13 cellular contexts compared by ENCODE assay signal in the genomic region with DNA sequence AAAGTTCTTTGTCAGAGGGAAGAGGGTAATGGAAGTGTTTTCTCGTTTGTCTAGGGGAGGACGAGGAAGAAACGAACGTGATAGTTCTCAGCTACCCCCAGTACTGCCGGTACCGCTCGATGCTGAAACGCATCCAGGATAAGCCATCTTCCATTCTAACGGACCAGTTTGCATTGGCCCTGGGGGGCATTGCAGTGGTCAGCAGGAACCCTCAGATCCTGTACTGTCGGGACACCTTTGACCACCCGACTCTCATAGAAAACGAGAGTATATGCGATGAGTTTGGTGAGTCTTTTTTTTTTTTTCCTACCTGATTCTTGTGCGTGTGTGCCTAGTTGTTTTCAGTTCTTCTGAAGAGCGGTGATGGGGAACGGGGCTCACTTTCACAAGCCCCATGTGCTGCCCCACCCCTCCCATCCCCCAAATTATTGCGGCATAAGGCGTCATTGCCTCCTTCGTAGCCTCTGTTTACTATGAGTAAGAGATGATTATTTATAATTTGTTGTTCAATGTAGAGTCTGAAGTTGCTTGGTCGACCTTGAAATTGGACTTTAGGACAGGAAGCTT.
DNase-seq lines count a peak whose midpoint lies in the region; ATAC-seq and FAIRE-seq lines count a peak whose summit lies in the region.
"Had no signal": no experiment of that assay in that cellular context is flagged by ENCODE, and none has a peak within 500 bp of the region (broad histone marks: within the 10 kb centered on the region; RNA-seq: fewer than 3 reads in every experiment).

No MANE protein-coding gene starts in this region.

- H3K36me3 Mint-ChIP-seq in activated naive CD4-positive, alpha-beta T cell treated with anti-CD3 and anti-CD28 coated beads for 36 hours (ENCODE audit: low read depth), result peaks cover 81% of the 10 kb centered on the region
- H3K36me3 Mint-ChIP-seq in stimulated activated memory B cell treated with anti-CD40 and anti-IgM and Interleukin-4, amounts not matched to agents 10 μg/mL and 1 μg/mL and 100 μg/mL, for 72 hours, result peaks cover 83% of the 10 kb centered on the region

- peak; percentile 79 for ATAC-seq in GM21529 (IDR thresholded peaks at IDR 0.05; ENCODE audit: unreplicated experiment)
- ATAC-seq in HG03342 (IDR thresholded peaks at IDR 0.05; ENCODE audit: unreplicated experiment), result peak; percentile 87
- ATAC-seq in stimulated activated memory B cell treated with anti-CD40 and anti-IgM and Interleukin-4, amounts not matched to agents 10 μg/mL and 1 μg/mL and 100 μg/mL, for 72 hours, result peak; percentile 94

- intact Hi-C loops in activated naive CD4-positive, alpha-beta T cell treated with anti-CD3 and anti-CD28 coated beads for 36 hours (cut with micrococcal nuclease), result no loop called here

- peak overlapping the region; percentile 86 for H3K27ac Mint-ChIP-seq in activated naive CD4-positive, alpha-beta T cell treated with anti-CD3 and anti-CD28 coated beads for 36 hours
- peak overlapping the region; percentile 98 for H3K27ac Mint-ChIP-seq in stimulated activated memory B cell treated with anti-CD40 and anti-IgM and Interleukin-4, amounts not matched to agents 10 μg/mL and 1 μg/mL and 100 μg/mL, for 72 hours
- H3K27ac Mint-ChIP-seq: HFFc6, mesothelial cell of epicardium had no signal

- DNase-seq in activated naive CD4-positive, alpha-beta T cell treated with anti-CD3 and anti-CD28 coated beads for 36 hours, result no peak
- DNase-seq in activated naive CD4-positive, alpha-beta T cell treated with Interleukin-2 at 50 U/mL for 16 hours, result no peak
- DNase-seq in OCI-M2 (lab: John Stamatoyannopoulos, UW; ENCODE audit: unreplicated experiment) (no peak), frontal cortex (ENCODE audit: low spot score in 2 of 2) (no peak), NCI-H1092 treated with DMSO at 0.1 percent for 48 hours (lab: John Stamatoyannopoulos, UW) (no peak)
- DNase-seq: aorta, HFFc6, NCI-H2227 treated with DMSO at 0.1 percent for 48 hours had no signal

- H3K4me3 Mint-ChIP-seq in activated naive CD4-positive, alpha-beta T cell treated with anti-CD3 and anti-CD28 coated beads for 36 hours, result no peak overlapping the region
- peak overlapping the region; percentile 66 for H3K4me3 Mint-ChIP-seq in stimulated activated memory B cell treated with anti-CD40 and anti-IgM and Interleukin-4, amounts not matched to agents 10 μg/mL and 1 μg/mL and 100 μg/mL, for 72 hours
- H3K4me3 Mint-ChIP-seq: HFFc6, mesothelial cell of epicardium had no signal

- H3K4me1 Mint-ChIP-seq in activated naive CD4-positive, alpha-beta T cell treated with anti-CD3 and anti-CD28 coated beads for 36 hours (ENCODE audit: low read depth), result peaks cover 90% of the 10 kb centered on the region
- H3K4me1 Mint-ChIP-seq in stimulated activated memory B cell treated with anti-CD40 and anti-IgM and Interleukin-4, amounts not matched to agents 10 μg/mL and 1 μg/mL and 100 μg/mL, for 72 hours, result peaks cover 89% of the 10 kb centered on the region

- H3K9me3 Mint-ChIP-seq in activated naive CD4-positive, alpha-beta T cell treated with anti-CD3 and anti-CD28 coated beads for 36 hours, result peaks cover 2% of the 10 kb centered on the region
- H3K9me3 Mint-ChIP-seq in stimulated activated memory B cell treated with anti-CD40 and anti-IgM and Interleukin-4, amounts not matched to agents 10 μg/mL and 1 μg/mL and 100 μg/mL, for 72 hours, result peaks cover 6% of the 10 kb centered on the region
- H3K9me3 Mint-ChIP-seq: HFFc6 had no signal

- no peak for FAIRE-seq in frontal cortex (lab: Jason Lieb, UNC)
- FAIRE-seq: urothelium cell line had no signal

- no peaks in the 10 kb centered on the region for H3K27me3 Mint-ChIP-seq in activated naive CD4-positive, alpha-beta T cell treated with anti-CD3 and anti-CD28 coated beads for 36 hours (ENCODE audit: low read depth)
- H3K27me3 Mint-ChIP-seq in stimulated activated memory B cell treated with anti-CD40 and anti-IgM and Interleukin-4, amounts not matched to agents 10 μg/mL and 1 μg/mL and 100 μg/mL, for 72 hours, result no peaks in the 10 kb centered on the region

- CTCF ChIA-PET in activated naive CD4-positive, alpha-beta T cell treated with anti-CD3 and anti-CD28 coated beads for 36 hours (lab: Charles Lee), result interaction anchor here (1.3 kb wide), 1 partner anchor 23 kb away, joined by 3 read pairs; no protein-coding TSS in a partner anchor
